Comparison of ENCODE assay signal across 23 cellular contexts in the genomic region with DNA sequence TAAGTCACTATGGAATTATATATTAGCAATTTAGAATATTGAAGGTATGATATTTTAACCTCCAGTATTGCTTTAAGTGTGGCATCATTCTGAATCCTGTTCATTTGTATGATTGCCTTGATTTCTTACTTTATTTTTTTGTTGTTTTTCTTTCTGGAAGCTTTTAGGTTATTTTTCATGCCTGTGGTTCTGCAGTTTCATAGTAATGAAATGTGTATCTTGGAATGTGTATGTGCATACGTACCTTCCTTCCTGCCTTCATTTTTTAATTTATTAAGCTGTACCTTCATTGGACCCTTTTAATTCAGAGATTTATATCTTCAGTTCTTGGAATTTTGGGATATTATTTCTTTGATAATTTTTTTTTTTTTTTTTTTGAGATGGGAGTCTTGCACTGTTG. TPM values are rescaled to one million over a fixed set of nuclear protein-coding genes. Genes with fewer than 3 reads are reported as not detected.
DNase-seq lines count a peak whose midpoint lies in the region; TF ChIP-seq lines count a peak whose summit lies in the region.
"Had no signal": no experiment of that assay in that cellular context is flagged by ENCODE, and none has a peak within 500 bp of the region (broad histone marks: within the 10 kb centered on the region; RNA-seq: fewer than 3 reads in every experiment).

No MANE protein-coding gene starts in this region.

- H3K36me3 Mint-ChIP-seq in HFFc6 (ENCODE audit: low read depth) (peaks cover 50% of the 10 kb centered on the region), chondrocyte (ENCODE audit: low read depth) (peaks cover 25% of the 10 kb centered on the region), immature natural killer cell (peaks cover 9 to 29% (median 10%) of the 10 kb centered on the region in 3 donors)

- H3K27ac ChIP-seq in ACC112 (ENCODE audit: low read depth, low read length) = peak overlapping the region; percentile 18; the same call in 1 of the 2 replicates

- peaks cover 54% of the 10 kb centered on the region for H3K4me1 ChIP-seq in ACC112 (ENCODE audit: control insufficient read depth, insufficient read depth, low read length, unreplicated experiment)
- H3K4me1 ChIP-seq: Caco-2 had no signal

- DNase-seq in HFFc6 = no peak
- DNase-seq in chondrocyte (ENCODE audit: low spot score) = no peak
- DNase-seq in fibroblast of the aortic adventitia (ENCODE audit: low read depth) = peak; percentile 41
- no peak for DNase-seq in cerebellum (ENCODE audit: low spot score)
- no peak for DNase-seq in NCI-H1694 treated with DMSO at 0.1 percent for 48 hours (lab: John Stamatoyannopoulos, UW)
- no peak for DNase-seq in NCI-H1436 (lab: John Stamatoyannopoulos, UW)
- DNase-seq in immature natural killer cell = no peak
- DNase-seq: 8988T; C1 segment of cervical spinal cord; Caco-2; CD4-positive, alpha-beta memory T cell; H9; Kasumi-1; NCI-H1105 treated with DMSO at 0.1 percent for 48 hours; NCI-H2029 treated with DMSO at 0.1 percent for 48 hours; NCI-H446 treated with DMSO at 0.1 percent for 48 hours; NCI-H526; NCI-H82; NK-92 treated with Interleukin-12 subunit alpha and Interleukin-12 subunit beta, amount 100 ng/mL, for 24 hours; PC-3; SK-N-SH had no signal

- H3K4me3 Mint-ChIP-seq in HFFc6 = no peak overlapping the region
- no peak overlapping the region for H3K4me3 Mint-ChIP-seq in chondrocyte (ENCODE audit: unreplicated experiment)
- no peak overlapping the region for H3K4me3 Mint-ChIP-seq in immature natural killer cell
- H3K4me3 Mint-ChIP-seq: H9 had no signal

- H3K9me3 Mint-ChIP-seq in HFFc6 (no peaks in the 10 kb centered on the region), chondrocyte (ENCODE audit: low read depth) (no peaks in the 10 kb centered on the region), immature natural killer cell (no peaks in the 10 kb centered on the region)
- H3K9me3 Mint-ChIP-seq: CD4-positive, alpha-beta memory T cell; H9 had no signal

- H3K27me3 Mint-ChIP-seq in HFFc6 (ENCODE audit: insufficient read depth) (no peaks in the 10 kb centered on the region), chondrocyte (ENCODE audit: low read depth) (no peaks in the 10 kb centered on the region), immature natural killer cell (ENCODE audit: low read depth in 3 of 3) (no peaks in the 10 kb centered on the region)
- H3K27me3 Mint-ChIP-seq: CD4-positive, alpha-beta memory T cell had no signal

- H3K79me2 ChIP-seq in ACC112 (ENCODE audit: control insufficient read depth, insufficient read depth, low read length, unreplicated experiment) = peaks cover 80% of the 10 kb centered on the region

- H3K4me3 ChIP-seq in ACC112 (ENCODE audit: low read depth, low read length) = no peak overlapping the region
- no peak overlapping the region for H3K4me3 ChIP-seq in fibroblast of the aortic adventitia (ENCODE audit: low read depth, low read length)
- H3K4me3 ChIP-seq: K562 had no signal

- TF ChIP-seq CTCF in HFFc6 (IDR thresholded peaks at IDR 0.05) (no peak), chondrocyte (IDR thresholded peaks at IDR 0.05) (no peak), fibroblast of the aortic adventitia (IDR thresholded peaks at IDR 0.05; ENCODE audit: insufficient read depth, low read length) (no peak)

- H3K4me1 Mint-ChIP-seq in HFFc6 (ENCODE audit: low read depth) (peaks cover 69% of the 10 kb centered on the region), chondrocyte (ENCODE audit: low read depth) (peaks cover 67% of the 10 kb centered on the region), immature natural killer cell (peaks cover 23 to 67% of the 10 kb centered on the region in 2 donors)

- peaks cover 75% of the 10 kb centered on the region for H3K36me3 ChIP-seq in ACC112 (ENCODE audit: insufficient read depth, low read length)

- H3K27ac Mint-ChIP-seq in HFFc6 (peak overlapping the region; percentile 24; the same call in 1 of the 2 replicates), chondrocyte (ENCODE audit: unreplicated experiment) (peak overlapping the region; percentile 22), immature natural killer cell (no peak overlapping the region)
- H3K27ac Mint-ChIP-seq: CD4-positive, alpha-beta memory T cell; H9 had no signal

- H2AFZ ChIP-seq in ACC112 (ENCODE audit: low read length, unreplicated experiment) = no peak overlapping the region

- H3K27me3 ChIP-seq in ACC112 (ENCODE audit: insufficient read depth, low read length) = no peaks in the 10 kb centered on the region

RNA-seq across cellular contexts. Expression of a gene that starts 22.1 kb away (rescaled TPM):
- 10 to 100 TPM; 18.9 to 27.8 (median 22.8) TPM for total RNA-seq in HFFc6 (2021; fragmentation: NEBNext Ultra II Directional; extraction: Animal tissue kit (Norgen Biotek cat#: 25700))
- total RNA-seq in chondrocyte = 35.4 to 47.0 TPM (median 38.7 TPM) in 3 replicates
- total RNA-seq in fibroblast of the aortic adventitia (ENCODE audit: low replicate concordance) = 16.8 and 45.6 TPM in 2 replicates
- total RNA-seq in cerebellum = 24.3 TPM
- polyA plus RNA-seq in immature natural killer cell = 1 to 10 TPM in 2 of 3 donors, under 1 TPM in 1; 0.74 to 1.8 (median 1.4) TPM

Comparison
In these comparisons a context has a peak if more than half of its experiments do, and no peak if none do; other contexts are left out.
1. H3K27ac Mint-ChIP-seq: peak in HFFc6 (single experiment) and chondrocyte (single experiment); none in immature natural killer cell (0 of 6).